ENCODE assay signal across 14 cellular contexts in the genomic region with DNA sequence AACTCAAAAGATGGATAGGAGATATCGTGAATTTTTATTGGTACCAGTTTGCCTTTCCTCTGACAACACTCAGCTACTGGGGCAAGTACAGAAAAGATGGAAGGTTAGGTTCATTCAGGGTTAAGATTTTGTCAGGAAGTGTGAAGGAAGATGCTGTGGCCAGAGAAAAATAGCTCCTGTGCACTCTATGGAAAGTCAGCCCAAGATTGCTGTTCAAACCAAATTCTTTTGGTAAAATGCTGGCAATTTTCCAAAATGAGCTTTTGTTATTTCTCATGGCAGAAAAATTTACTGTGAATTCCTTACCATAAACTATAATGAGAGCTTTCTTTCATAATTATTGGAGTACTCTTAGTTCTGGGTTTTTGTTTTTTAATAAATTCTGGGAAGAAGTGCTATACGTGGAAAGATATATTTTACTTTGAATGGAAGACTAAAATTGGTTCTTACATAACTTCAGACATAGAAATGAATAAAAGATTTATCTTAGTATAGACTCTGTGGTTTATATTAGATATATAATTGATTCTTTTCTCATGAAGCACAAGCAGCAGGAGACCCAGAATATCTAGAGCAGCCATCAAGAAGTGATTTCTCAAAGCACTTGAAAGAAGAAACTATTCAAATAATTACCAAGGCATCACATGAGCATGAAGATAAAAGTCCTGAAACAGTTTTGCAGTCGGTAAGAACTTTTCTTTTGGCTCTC.
A peak's percentile ranks its signal among the peaks of the same experiment; 100 is the strongest.
DNase-seq lines count a peak whose midpoint lies in the region; ATAC-seq, FAIRE-seq and TF ChIP-seq lines count a peak whose summit lies in the region.
"Had no signal": no experiment of that assay in that cellular context is flagged by ENCODE, and none has a peak within 500 bp of the region (broad histone marks: within the 10 kb centered on the region; RNA-seq: fewer than 3 reads in every experiment).

No MANE protein-coding gene starts in this region.

- no peaks in the 10 kb centered on the region for H3K27me3 ChIP-seq in astrocyte (ENCODE audit: insufficient read depth, low read length)
- no peaks in the 10 kb centered on the region for H3K27me3 ChIP-seq in foreskin keratinocyte
- H3K27me3 ChIP-seq: colonic mucosa, ovary, vagina had no signal

- peak overlapping the region; percentile 28 for H3K4me2 ChIP-seq in astrocyte (ENCODE audit: low read length)

- H3K4me1 ChIP-seq in astrocyte (ENCODE audit: insufficient read depth, low read length) (peaks cover 18% of the 10 kb centered on the region), foreskin keratinocyte (peaks cover 26% of the 10 kb centered on the region)
- H3K4me1 ChIP-seq: colonic mucosa had no signal

- peak; percentile 14 for ATAC-seq in foreskin keratinocyte
- no peak for ATAC-seq in HG03139 (IDR thresholded peaks at IDR 0.05; ENCODE audit: unreplicated experiment)
- no peak for ATAC-seq in HG02884 (IDR thresholded peaks at IDR 0.05; ENCODE audit: unreplicated experiment)
- ATAC-seq: activated CD8-positive, alpha-beta memory T cell treated with anti-CD3 and anti-CD28 coated beads, Interleukin-2, amount 10 ng/mL, durations not matched to agents 7 days and 5 days had no signal

- no peak overlapping the region for H3K9ac ChIP-seq in astrocyte (ENCODE audit: low read length)

- H3K4me1 Mint-ChIP-seq in astrocyte (ENCODE audit: low read depth, unreplicated experiment), result peaks cover 3% of the 10 kb centered on the region

- no peaks in the 10 kb centered on the region for H3K27me3 Mint-ChIP-seq in astrocyte (ENCODE audit: low read depth, unreplicated experiment)
- H3K27me3 Mint-ChIP-seq: activated CD8-positive, alpha-beta memory T cell treated with anti-CD3 and anti-CD28 coated beads, Interleukin-2, amount 10 ng/mL, durations not matched to agents 7 days and 5 days; activated naive CD4-positive, alpha-beta T cell treated with anti-CD3 and anti-CD28 coated beads, Interleukin-2, amount 10 ng/mL, durations not matched to agents 7 days and 5 days had no signal

- H3K79me2 ChIP-seq in astrocyte (ENCODE audit: insufficient read depth, low read length), result no peaks in the 10 kb centered on the region

- peak; percentile 41 for FAIRE-seq in astrocyte (lab: Jason Lieb, UNC)

- no peak for TF ChIP-seq CTCF in AG04449 (IDR thresholded peaks at IDR 0.05; ENCODE audit: insufficient read depth, low read length, missing control alignments)
- no peak for TF ChIP-seq CTCF in astrocyte (IDR thresholded peaks at IDR 0.05; ENCODE audit: insufficient read depth, low read depth, low read length)
- no peak for TF ChIP-seq CTCF in foreskin keratinocyte (conservative IDR thresholded peaks at IDR 0.05)

- H3K36me3 ChIP-seq in astrocyte (ENCODE audit: insufficient read depth, low read length), result no peaks in the 10 kb centered on the region
- H3K36me3 ChIP-seq: colonic mucosa, ovary, vagina had no signal

- CTCF ChIA-PET in AG04449 (lab: Yijun Ruan, JAX), result interaction anchor here (1.2 to 1.7 kb wide), 2 partner anchors 11 to 16 kb away, joined by 3 to 6 read pairs; no protein-coding TSS in a partner anchor

- H3K27ac ChIP-seq in astrocyte (ENCODE audit: low read depth, low read length) (peak overlapping the region; percentile 55), foreskin keratinocyte (no peak overlapping the region)
- H3K27ac ChIP-seq: colonic mucosa, ovary, vagina had no signal

- DNase-seq in AG04449 (ENCODE audit: low read depth, low spot score), result peak; percentile 33
- peak; percentile 74 for DNase-seq in HS-27A (ENCODE audit: low read depth)
- peak; percentile 87 for DNase-seq in astrocyte (ENCODE audit: low read depth)
- peak in 1 of 2 donors; percentile 68 for DNase-seq in foreskin keratinocyte
- DNase-seq in SHP77 (lab: John Stamatoyannopoulos, UW), result no peak
- DNase-seq in NCI-H526 treated with DMSO at 0.1 percent for 48 hours (lab: John Stamatoyannopoulos, UW), result no peak
- DNase-seq: activated CD8-positive, alpha-beta memory T cell treated with anti-CD3 and anti-CD28 coated beads, Interleukin-2, amount 10 ng/mL, durations not matched to agents 7 days and 5 days; activated naive CD4-positive, alpha-beta T cell treated with anti-CD3 and anti-CD28 coated beads, Interleukin-2, amount 10 ng/mL, durations not matched to agents 7 days and 5 days; colonic mucosa; ovary had no signal

- peaks cover 2% of the 10 kb centered on the region for H3K36me3 Mint-ChIP-seq in astrocyte (ENCODE audit: low read depth, unreplicated experiment)

- H3K9me3 ChIP-seq in astrocyte (ENCODE audit: insufficient read depth, low read depth, low read length), result no peaks in the 10 kb centered on the region
- H3K9me3 ChIP-seq: colonic mucosa, ovary, vagina had no signal

- peak overlapping the region; percentile 62 for H3K27ac Mint-ChIP-seq in astrocyte (ENCODE audit: unreplicated experiment)
- H3K27ac Mint-ChIP-seq: activated CD8-positive, alpha-beta memory T cell treated with anti-CD3 and anti-CD28 coated beads, Interleukin-2, amount 10 ng/mL, durations not matched to agents 7 days and 5 days; activated naive CD4-positive, alpha-beta T cell treated with anti-CD3 and anti-CD28 coated beads, Interleukin-2, amount 10 ng/mL, durations not matched to agents 7 days and 5 days had no signal

- H3K4me3 Mint-ChIP-seq in astrocyte (ENCODE audit: unreplicated experiment), result no peak overlapping the region
- H3K4me3 Mint-ChIP-seq: activated CD8-positive, alpha-beta memory T cell treated with anti-CD3 and anti-CD28 coated beads, Interleukin-2, amount 10 ng/mL, durations not matched to agents 7 days and 5 days; activated naive CD4-positive, alpha-beta T cell treated with anti-CD3 and anti-CD28 coated beads, Interleukin-2, amount 10 ng/mL, durations not matched to agents 7 days and 5 days had no signal

- POLR2A ChIA-PET in AG04449 (lab: Yijun Ruan, JAX), result interaction anchor here (0.8 kb wide), 1 partner anchor 21 kb away, joined by 3 read pairs; no protein-coding TSS in a partner anchor

- H3K4me3 ChIP-seq in AG04449 (ENCODE audit: low read depth, low read length) (no peak overlapping the region), astrocyte (ENCODE audit: insufficient read depth, low read depth, low read length) (no peak overlapping the region)
- H3K4me3 ChIP-seq: colonic mucosa, lung, ovary, vagina had no signal

- no peaks in the 10 kb centered on the region for H4K20me1 ChIP-seq in astrocyte (ENCODE audit: insufficient read depth, low read length)

- H3K9me3 Mint-ChIP-seq in astrocyte (ENCODE audit: unreplicated experiment), result no peaks in the 10 kb centered on the region
- H3K9me3 Mint-ChIP-seq: activated naive CD4-positive, alpha-beta T cell treated with anti-CD3 and anti-CD28 coated beads, Interleukin-2, amount 10 ng/mL, durations not matched to agents 7 days and 5 days had no signal

- H2AFZ ChIP-seq in astrocyte (ENCODE audit: low read depth, low read length), result no peak overlapping the region

Comparison
In these comparisons a context has a peak if more than half of its experiments do, and no peak if none do; other contexts are left out.
1. DNase-seq: peak in AG04449 (single experiment), HS-27A (single experiment) and astrocyte (single experiment); none in SHP77 (0 of 2) and NCI-H526 treated with DMSO at 0.1 percent for 48 hours (single experiment).